14 cellular contexts compared by ENCODE assay signal in genomic region chr13:110055089-110055488, GRCh38.
DNase-seq lines count a peak whose midpoint lies in the region; ATAC-seq, FAIRE-seq and TF ChIP-seq lines count a peak whose summit lies in the region.
"Had no signal": no experiment of that assay in that cellular context is flagged by ENCODE, and none has a peak within 500 bp of the region (broad histone marks: within the 10 kb centered on the region; RNA-seq: fewer than 3 reads in every experiment).

No MANE protein-coding gene starts in this region.

- peaks cover 17% of the 10 kb centered on the region for H3K27me3 Mint-ChIP-seq in osteocyte (ENCODE audit: unreplicated experiment)
- H3K27me3 Mint-ChIP-seq: CD4-positive, CD25-positive, alpha-beta regulatory T cell had no signal

- no peaks in the 10 kb centered on the region for H3K4me1 Mint-ChIP-seq in osteocyte (ENCODE audit: unreplicated experiment)
- H3K4me1 Mint-ChIP-seq: CD4-positive, CD25-positive, alpha-beta regulatory T cell; naive thymus-derived CD8-positive, alpha-beta T cell had no signal

- TF ChIP-seq CTCF in epithelial cell of esophagus (IDR thresholded peaks at IDR 0.05; ENCODE audit: insufficient read depth, low read depth, low read length, missing control alignments) (no peak), osteocyte (IDR thresholded peaks at IDR 0.05) (no peak)

- H3K9me3 Mint-ChIP-seq in osteocyte (ENCODE audit: unreplicated experiment), result no peaks in the 10 kb centered on the region

- H3K27ac Mint-ChIP-seq in osteocyte (ENCODE audit: unreplicated experiment), result no peak overlapping the region
- H3K27ac Mint-ChIP-seq: naive thymus-derived CD8-positive, alpha-beta T cell had no signal

- H3K27ac ChIP-seq in SJCRH30, result no peak overlapping the region
- H3K27ac ChIP-seq: WERI-Rb-1 had no signal

- H3K4me1 ChIP-seq in SJCRH30, result no peaks in the 10 kb centered on the region

- H3K9me3 ChIP-seq in SJCRH30 (replicated peaks), result no peaks in the 10 kb centered on the region

- H3K27me3 ChIP-seq in SJCRH30, result no peaks in the 10 kb centered on the region

- H3K4me3 ChIP-seq in epithelial cell of esophagus (ENCODE audit: low read length), result no peak overlapping the region
- no peak overlapping the region for H3K4me3 ChIP-seq in SJCRH30
- H3K4me3 ChIP-seq: K562 had no signal

- no peak for TF ChIP-seq POLR2A in GM12892 (IDR thresholded peaks at IDR 0.05; ENCODE audit: low read depth, low read length)
- TF ChIP-seq POLR2A in erythroblast (IDR thresholded peaks at IDR 0.05; ENCODE audit: low read length), result no peak

- H3K36me3 ChIP-seq in SJCRH30, result no peaks in the 10 kb centered on the region
- H3K36me3 ChIP-seq: WERI-Rb-1 had no signal

- peak; percentile 76 for ATAC-seq in GM21717 (IDR thresholded peaks at IDR 0.05; ENCODE audit: unreplicated experiment)
- ATAC-seq: K562; naive thymus-derived CD8-positive, alpha-beta T cell had no signal

- no peaks in the 10 kb centered on the region for H3K36me3 Mint-ChIP-seq in osteocyte (ENCODE audit: unreplicated experiment)
- H3K36me3 Mint-ChIP-seq: CD4-positive, CD25-positive, alpha-beta regulatory T cell; naive thymus-derived CD8-positive, alpha-beta T cell had no signal

- peak; percentile 40 for FAIRE-seq in GM12892 (lab: Jason Lieb, UNC)
- FAIRE-seq: K562 had no signal

- no peak overlapping the region for H3K4me3 Mint-ChIP-seq in osteocyte (ENCODE audit: unreplicated experiment)
- H3K4me3 Mint-ChIP-seq: CD4-positive, CD25-positive, alpha-beta regulatory T cell; naive thymus-derived CD8-positive, alpha-beta T cell had no signal

- DNase-seq in GM12892 (ENCODE audit: insufficient read length), result no peak
- DNase-seq in HT1080 (ENCODE audit: low read depth), result peak; percentile 39
- DNase-seq in epithelial cell of esophagus (ENCODE audit: low read depth), result peak; percentile 7
- no peak for DNase-seq in erythroblast (lab: John Stamatoyannopoulos, UW)
- no peak for DNase-seq in SJCRH30
- no peak for DNase-seq in osteocyte (ENCODE audit: extremely low spot score, unreplicated experiment)
- no peak for DNase-seq in stimulated activated naive CD4-positive, alpha-beta T cell (lab: John Stamatoyannopoulos, UW)
- DNase-seq: activated T-cell treated with anti-CD3 and anti-CD28 coated beads, Interleukin-2, amount 50 U/mL, for 48 hours; CD4-positive, CD25-positive, alpha-beta regulatory T cell; cerebellar nuclear complex; naive thymus-derived CD8-positive, alpha-beta T cell; WERI-Rb-1 had no signal

Comparison
In these comparisons a context has a peak if more than half of its experiments do, and no peak if none do; other contexts are left out.
1. DNase-seq: peak in HT1080 (single experiment) and epithelial cell of esophagus (single experiment); none in GM12892 (single experiment), erythroblast (0 of 2), SJCRH30 (0 of 2), osteocyte (single experiment) and stimulated activated naive CD4-positive, alpha-beta T cell (0 of 6).